In genomic region chr4:146639414-146639814, GRCh38 we compare ENCODE assay signal across 10 cellular contexts. TPM values are rescaled to one million over a fixed set of nuclear protein-coding genes. Genes with fewer than 3 reads are reported as not detected.
DNase-seq lines count a peak whose midpoint lies in the region; ATAC-seq, FAIRE-seq and TF ChIP-seq lines count a peak whose summit lies in the region.
"Had no signal": no experiment of that assay in that cellular context is flagged by ENCODE, and none has a peak within 500 bp of the region (broad histone marks: within the 10 kb centered on the region; RNA-seq: fewer than 3 reads in every experiment).

No MANE protein-coding gene starts in this region.

- H3K9me3 Mint-ChIP-seq in activated naive CD4-positive, alpha-beta T cell treated with anti-CD3 and anti-CD28 coated beads, Interleukin-2, amount 50 U/mL, for 24 hours, result peaks cover 21% of the 10 kb centered on the region
- peaks cover 4% of the 10 kb centered on the region in 2 donors for H3K9me3 Mint-ChIP-seq in activated naive CD4-positive, alpha-beta T cell treated with anti-CD3 and anti-CD28 coated beads, Interleukin-2, amount 50 U/mL, for 72 hours
- H3K9me3 Mint-ChIP-seq in mesothelial cell of epicardium, result peaks cover 4% of the 10 kb centered on the region

- peaks cover 6% of the 10 kb centered on the region in 2 donors for H3K4me1 ChIP-seq in ascending aorta
- peaks cover 5% of the 10 kb centered on the region for H3K4me1 ChIP-seq in testis
- peaks cover 0 to 5% of the 10 kb centered on the region in 2 donors for H3K4me1 ChIP-seq in small intestine (ENCODE audit: control insufficient read depth in 2 of 2, insufficient read depth in 1 of 2, low read depth in 1 of 2, low read length in 1 of 2)

- ATAC-seq in activated naive CD4-positive, alpha-beta T cell treated with anti-CD3 and anti-CD28 coated beads, Interleukin-2, amount 50 U/mL, for 72 hours, result no peak

- no peaks in the 10 kb centered on the region for H3K36me3 ChIP-seq in ascending aorta
- no peaks in the 10 kb centered on the region for H3K36me3 ChIP-seq in testis (ENCODE audit: low read depth, missing control alignments)
- H3K36me3 ChIP-seq in small intestine (ENCODE audit: control insufficient read depth in 2 of 2, insufficient read depth in 2 of 2, low read length in 2 of 2), result no peaks in the 10 kb centered on the region

- no peak for TF ChIP-seq POLR2A in testis (IDR thresholded peaks at IDR 0.05)

- H3K27ac ChIP-seq in ascending aorta (no peak overlapping the region), testis (no peak overlapping the region), small intestine (ENCODE audit: low read depth in 1 of 2, low read length in 1 of 2) (no peak overlapping the region)

- no peak for DNase-seq in activated naive CD4-positive, alpha-beta T cell treated with anti-CD3 and anti-CD28 coated beads, Interleukin-2, amount 50 U/mL, for 72 hours (ENCODE audit: low spot score in 2 of 2)
- DNase-seq in ascending aorta (ENCODE audit: low spot score in 2 of 2) (no peak), mesothelial cell of epicardium (ENCODE audit: low spot score in 2 of 2, unreplicated experiment in 2 of 2) (no peak), testis (no peak), small intestine (no peak), RCC 7860 (ENCODE audit: low spot score) (no peak), mesenteric fat pad (ENCODE audit: low spot score) (no peak)
- DNase-seq: T-helper 9 cell had no signal

- intact Hi-C loops in ascending aorta (cut with DNase I) (no loop called here), testis (cut with DNase I; ENCODE audit: low total_unique reads) (no loop called here)

- peaks cover 69% of the 10 kb centered on the region for H3K27me3 Mint-ChIP-seq in activated naive CD4-positive, alpha-beta T cell treated with anti-CD3 and anti-CD28 coated beads, Interleukin-2, amount 50 U/mL, for 24 hours
- H3K27me3 Mint-ChIP-seq in mesothelial cell of epicardium (ENCODE audit: low read depth), result peaks cover 99% of the 10 kb centered on the region

- TF ChIP-seq CTCF in ascending aorta (IDR thresholded peaks at IDR 0.05) (no peak), mesothelial cell of epicardium (IDR thresholded peaks at IDR 0.05; ENCODE audit: unreplicated experiment) (no peak), testis (IDR thresholded peaks at IDR 0.05) (no peak)

- H3K4me1 Mint-ChIP-seq in activated naive CD4-positive, alpha-beta T cell treated with anti-CD3 and anti-CD28 coated beads, Interleukin-2, amount 50 U/mL, for 24 hours, result peaks cover 14% of the 10 kb centered on the region
- peaks cover 23% of the 10 kb centered on the region for H3K4me1 Mint-ChIP-seq in mesothelial cell of epicardium

- 3 to 5% methylated on average over 15 of the region's 15 CpGs for WGBS in testis, 2 donors
- WGBS in small intestine, 3 donors, result 3 to 15% (median 11%) methylated on average over 15 of the region's 15 CpGs

- H3K4me3 ChIP-seq in ascending aorta, result peak overlapping the region; percentile 40 to 57
- H3K4me3 ChIP-seq in testis, result peak overlapping the region; percentile 31 to 35
- H3K4me3 ChIP-seq in small intestine (ENCODE audit: low read depth in 1 of 2, low read length in 2 of 2), result no peak overlapping the region

- H3K27me3 ChIP-seq in ascending aorta, result peaks cover 5% of the 10 kb centered on the region
- H3K27me3 ChIP-seq in testis, result peaks cover 5% of the 10 kb centered on the region
- H3K27me3 ChIP-seq in small intestine (ENCODE audit: control insufficient read depth in 2 of 2, insufficient read depth in 2 of 2, low read length in 2 of 2), result peaks cover 20 to 43% of the 10 kb centered on the region in 2 donors

- peak overlapping the region; percentile 82 for H3K27ac Mint-ChIP-seq in activated naive CD4-positive, alpha-beta T cell treated with anti-CD3 and anti-CD28 coated beads, Interleukin-2, amount 50 U/mL, for 24 hours
- H3K27ac Mint-ChIP-seq in activated naive CD4-positive, alpha-beta T cell treated with anti-CD3 and anti-CD28 coated beads, Interleukin-2, amount 50 U/mL, for 72 hours, result peak overlapping the region in 1 of 2 donors; percentile 65
- no peak overlapping the region for H3K27ac Mint-ChIP-seq in mesothelial cell of epicardium

- H3K9me3 ChIP-seq in ascending aorta (no peaks in the 10 kb centered on the region), testis (no peaks in the 10 kb centered on the region), small intestine (ENCODE audit: control insufficient read depth, low read depth) (no peaks in the 10 kb centered on the region)

- FAIRE-seq in small intestine (lab: Jason Lieb, UNC) (no peak), RCC 7860 (lab: Jason Lieb, UNC) (no peak)

- no peaks in the 10 kb centered on the region for H3K36me3 Mint-ChIP-seq in activated naive CD4-positive, alpha-beta T cell treated with anti-CD3 and anti-CD28 coated beads, Interleukin-2, amount 50 U/mL, for 24 hours
- peaks cover 21 to 38% of the 10 kb centered on the region in 2 donors for H3K36me3 Mint-ChIP-seq in activated naive CD4-positive, alpha-beta T cell treated with anti-CD3 and anti-CD28 coated beads, Interleukin-2, amount 50 U/mL, for 72 hours
- no peaks in the 10 kb centered on the region for H3K36me3 Mint-ChIP-seq in mesothelial cell of epicardium

- H3K4me3 Mint-ChIP-seq in activated naive CD4-positive, alpha-beta T cell treated with anti-CD3 and anti-CD28 coated beads, Interleukin-2, amount 50 U/mL, for 24 hours, result peak overlapping the region; percentile 70
- peak overlapping the region; percentile 24 for H3K4me3 Mint-ChIP-seq in mesothelial cell of epicardium

RNA-seq across cellular contexts. Expression of gene POU4F2, which starts 0.7 kb away (rescaled TPM):
- not detected for total RNA-seq in activated naive CD4-positive, alpha-beta T cell treated with anti-CD3 and anti-CD28 coated beads, Interleukin-2, amount 50 U/mL, for 72 hours
- total RNA-seq in ascending aorta (not detected), mesothelial cell of epicardium (not detected in 3 replicates), testis (1 to 10 TPM in 1 of 2 donors, under 1 TPM in 1; 0.93 to 1.9 TPM), mesenteric fat pad (not detected)
- polyA plus RNA-seq in testis (ENCODE audit: insufficient read depth, low read depth, low replicate concordance) (3.1 TPM), small intestine (not detected)
- total RNA-seq: lung microvascular endothelial cell had no signal

Comparison
In these comparisons a context has a peak if more than half of its experiments do, and no peak if none do; other contexts are left out.
1. H3K4me3 ChIP-seq: peak in ascending aorta (2 of 2) and testis (2 of 2); none in small intestine (0 of 2).